Comparison of ENCODE assay signal across 26 cellular contexts in the genomic region with DNA sequence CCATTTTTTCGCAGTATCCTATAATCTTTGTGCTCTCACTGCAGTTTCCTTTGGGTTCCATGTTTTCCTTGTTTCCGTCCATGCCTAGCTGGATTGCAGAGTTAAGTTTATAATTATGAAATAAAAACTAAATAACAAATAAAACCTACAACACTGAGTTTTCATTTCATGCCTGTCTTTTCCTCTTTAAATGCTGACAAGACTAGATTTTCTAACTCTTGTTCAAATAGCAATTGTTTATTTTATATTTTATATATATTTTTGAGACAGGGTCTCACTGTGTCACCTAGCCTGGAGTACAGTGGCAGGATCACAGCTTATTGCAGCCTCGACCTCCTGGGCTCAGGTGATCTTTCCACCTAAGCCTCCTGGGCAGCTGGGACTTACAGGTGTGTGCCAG.
"Had no signal": no experiment of that assay in that cellular context is flagged by ENCODE, and none has a peak within 500 bp of the region (broad histone marks: within the 10 kb centered on the region; RNA-seq: fewer than 3 reads in every experiment).

No MANE protein-coding gene starts in this region.

- H3K4me3 Mint-ChIP-seq: immature natural killer cell; mesothelial cell of epicardium; naive B cell; natural killer cell treated with Interleukin-12 subunit alpha and Interleukin-12 subunit beta and Interleukin-15 and Interleukin-18, amount 100 ng/mL, for 72 hours; stimulated activated naive B cell treated with anti-CD40 and anti-IgM and Interleukin-4, amounts not matched to agents 10 μg/mL and 1 μg/mL and 100 μg/mL, for 72 hours had no signal

- ATAC-seq: natural killer cell treated with Interleukin-12 subunit alpha and Interleukin-12 subunit beta and Interleukin-15 and Interleukin-18, amount 100 ng/mL, for 72 hours; sciatic nerve; stimulated activated naive B cell treated with anti-CD40 and anti-IgM and Interleukin-4, amounts not matched to agents 10 μg/mL and 1 μg/mL and 100 μg/mL, for 72 hours; stimulated activated naive CD8-positive, alpha-beta T cell treated with anti-CD3 and anti-CD28 coated beads, Interleukin-15, Interleukin-2, amounts not matched to agents 100 U/mL and 50 U/mL, for 24 hours; upper lobe of right lung had no signal

- DNase-seq: hypothalamus; immature natural killer cell; kidney; left ventricle myocardium inferior; mesendoderm; naive B cell; stimulated activated CD4-positive, alpha-beta T cell treated with anti-CD3 and anti-CD28 coated beads, Interleukin-12 subunit alpha, Interleukin-12 subunit beta, amount 100 ng/mL, for 4 hours; stimulated activated CD4-positive, alpha-beta T cell treated with anti-CD3 and anti-CD28 coated beads, Interleukin-15, amount 100 ng/mL, for 24 hours; stimulated activated CD4-positive, alpha-beta T cell treated with anti-CD3 and anti-CD28 coated beads, Interleukin-2, amount 100 ng/mL, for 24 hours; stimulated activated CD4-positive, alpha-beta T cell treated with anti-CD3 and anti-CD28 coated beads, Interleukin-4, amount 100 ng/mL, for 1 hour; stimulated activated naive B cell treated with anti-CD40 and anti-IgM and Interleukin-4, amounts not matched to agents 10 μg/mL and 1 μg/mL and 100 μg/mL, for 72 hours; stimulated activated naive CD8-positive, alpha-beta T cell treated with anti-CD3 and anti-CD28 coated beads, Interleukin-15, Interleukin-2, amounts not matched to agents 100 U/mL and 50 U/mL, for 24 hours; tibial artery; upper lobe of right lung had no signal

- H3K36me3 Mint-ChIP-seq: immature natural killer cell; mesothelial cell of epicardium; naive B cell; natural killer cell treated with Interleukin-12 subunit alpha and Interleukin-12 subunit beta and Interleukin-15 and Interleukin-18, amount 100 ng/mL, for 72 hours; stimulated activated naive B cell treated with anti-CD40 and anti-IgM and Interleukin-4, amounts not matched to agents 10 μg/mL and 1 μg/mL and 100 μg/mL, for 72 hours had no signal

- H3K27ac Mint-ChIP-seq: immature natural killer cell; mesothelial cell of epicardium; naive B cell; natural killer cell treated with Interleukin-12 subunit alpha and Interleukin-12 subunit beta and Interleukin-15 and Interleukin-18, amount 100 ng/mL, for 72 hours; progenitor cell of endocrine pancreas; stimulated activated naive B cell treated with anti-CD40 and anti-IgM and Interleukin-4, amounts not matched to agents 10 μg/mL and 1 μg/mL and 100 μg/mL, for 72 hours had no signal

- H3K4me3 ChIP-seq: left ventricle myocardium inferior, lung, right atrium auricular region, skin epidermis, tibial artery, upper lobe of right lung had no signal

- H3K27me3 Mint-ChIP-seq: progenitor cell of endocrine pancreas; stimulated activated naive B cell treated with anti-CD40 and anti-IgM and Interleukin-4, amounts not matched to agents 10 μg/mL and 1 μg/mL and 100 μg/mL, for 72 hours had no signal

- H3K27me3 ChIP-seq: ovary, right atrium auricular region, stomach, tibial artery, upper lobe of right lung had no signal

- H3K36me3 ChIP-seq: left ventricle myocardium inferior, ovary, right atrium auricular region, stomach, thoracic aorta, tibial artery, upper lobe of right lung had no signal

- H3K9me3 Mint-ChIP-seq: immature natural killer cell; mesothelial cell of epicardium; naive B cell; natural killer cell treated with Interleukin-12 subunit alpha and Interleukin-12 subunit beta and Interleukin-15 and Interleukin-18, amount 100 ng/mL, for 72 hours; stimulated activated naive B cell treated with anti-CD40 and anti-IgM and Interleukin-4, amounts not matched to agents 10 μg/mL and 1 μg/mL and 100 μg/mL, for 72 hours had no signal

- H3K9me3 ChIP-seq: left ventricle myocardium inferior, ovary, right atrium auricular region, stomach, thoracic aorta, tibial artery, upper lobe of right lung had no signal

- FAIRE-seq: islet of Langerhans, kidney, urothelium cell line had no signal

- H3K27ac ChIP-seq: left ventricle myocardium inferior, ovary, right atrium auricular region, skin epidermis, thoracic aorta, tibial artery, upper lobe of right lung had no signal
